Comparison of ENCODE assay signal across 9 cellular contexts in genomic region chr17:12395733-12396354, GRCh38.
DNase-seq lines count a peak whose midpoint lies in the region; TF ChIP-seq lines count a peak whose summit lies in the region.
"Had no signal": no experiment of that assay in that cellular context is flagged by ENCODE, and none has a peak within 500 bp of the region (broad histone marks: within the 10 kb centered on the region; RNA-seq: fewer than 3 reads in every experiment).

No MANE protein-coding gene starts in this region.

- no peaks in the 10 kb centered on the region for H3K4me1 Mint-ChIP-seq in progenitor cell of endocrine pancreas (ENCODE audit: low read depth)
- H3K4me1 Mint-ChIP-seq: CD4-positive, CD25-positive, alpha-beta regulatory T cell had no signal

- no peak overlapping the region for H3K4me3 Mint-ChIP-seq in progenitor cell of endocrine pancreas (ENCODE audit: low read depth)
- H3K4me3 Mint-ChIP-seq: CD4-positive, CD25-positive, alpha-beta regulatory T cell had no signal

- no peak overlapping the region for H3K9ac ChIP-seq in Loucy (ENCODE audit: low read depth, low read length, poor library complexity, severe bottlenecking)

- H3K27ac Mint-ChIP-seq in progenitor cell of endocrine pancreas: no peak overlapping the region
- H3K27ac Mint-ChIP-seq: CD4-positive, CD25-positive, alpha-beta regulatory T cell had no signal

- H3K36me3 ChIP-seq in Loucy (ENCODE audit: insufficient read depth, low read length): no peaks in the 10 kb centered on the region

- H3K9me3 Mint-ChIP-seq in progenitor cell of endocrine pancreas (ENCODE audit: low read depth): peaks cover 4% of the 10 kb centered on the region

- H3K27me3 ChIP-seq in Loucy (ENCODE audit: insufficient read depth, low read length, poor library complexity, severe bottlenecking): no peaks in the 10 kb centered on the region

- H3F3A ChIP-seq in Loucy (ENCODE audit: low read depth): no peaks in the 10 kb centered on the region

- TF ChIP-seq CTCF in Loucy (conservative IDR thresholded peaks at IDR 0.05; ENCODE audit: low read length): peak; percentile 58
- peak; percentile 52 for TF ChIP-seq CTCF in progenitor cell of endocrine pancreas (IDR thresholded peaks at IDR 0.05; ENCODE audit: unreplicated experiment)

- DNase-seq in SIG-M5 treated with dmso at 0.1 percent for 504 hours (lab: John Stamatoyannopoulos, UW; ENCODE audit: unreplicated experiment) (peak; percentile 19), SIG-M5 (lab: John Stamatoyannopoulos, UW) (no peak), dermis blood vessel endothelial cell (peak; percentile 14), progenitor cell of endocrine pancreas (ENCODE audit: low spot score, unreplicated experiment) (no peak), cerebellar nuclear complex (lab: John Stamatoyannopoulos, UW) (no peak), Kasumi-1 (lab: John Stamatoyannopoulos, UW) (no peak), NCI-H187 (lab: John Stamatoyannopoulos, UW) (no peak)
- DNase-seq: CD4-positive, CD25-positive, alpha-beta regulatory T cell had no signal

- peaks cover 11% of the 10 kb centered on the region; the same call in 1 of the 2 replicates for H3K9me3 ChIP-seq in Loucy (ENCODE audit: insufficient read depth, low read depth, low read length)

- no peaks in the 10 kb centered on the region for H3K79me2 ChIP-seq in Loucy (ENCODE audit: insufficient read depth, low read length)

- H3K27me3 Mint-ChIP-seq in progenitor cell of endocrine pancreas: no peaks in the 10 kb centered on the region
- H3K27me3 Mint-ChIP-seq: CD4-positive, CD25-positive, alpha-beta regulatory T cell had no signal

- H3K9me2 ChIP-seq in Loucy (replicated peaks; ENCODE audit: low read depth, low read length): no peaks in the 10 kb centered on the region

- peaks cover 3% of the 10 kb centered on the region for H3K36me3 Mint-ChIP-seq in progenitor cell of endocrine pancreas (ENCODE audit: insufficient read depth)
- H3K36me3 Mint-ChIP-seq: CD4-positive, CD25-positive, alpha-beta regulatory T cell had no signal

- no peaks in the 10 kb centered on the region for H4K20me1 ChIP-seq in Loucy (ENCODE audit: insufficient read depth, low read length, poor library complexity, severe bottlenecking)

- no peak overlapping the region for H3K4me3 ChIP-seq in Loucy (ENCODE audit: low read length, poor library complexity, severe bottlenecking)

- H3K4me1 ChIP-seq in Loucy (ENCODE audit: insufficient read depth, low read length, poor library complexity, severe bottlenecking): no peaks in the 10 kb centered on the region

- H3K4me2 ChIP-seq in Loucy (ENCODE audit: low read depth, low read length, poor library complexity, severe bottlenecking): no peak overlapping the region

- H2AFZ ChIP-seq in Loucy (ENCODE audit: low read length): no peak overlapping the region

Comparison
In these comparisons a context has a peak if more than half of its experiments do, and no peak if none do; other contexts are left out.
1. DNase-seq: peak in SIG-M5 treated with dmso at 0.1 percent for 504 hours (single experiment) and dermis blood vessel endothelial cell (single experiment); none in SIG-M5 (single experiment), progenitor cell of endocrine pancreas (single experiment), cerebellar nuclear complex (0 of 2), Kasumi-1 (0 of 2) and NCI-H187 (0 of 2).